1 cellular context compared by ENCODE assay signal in the genomic region with DNA sequence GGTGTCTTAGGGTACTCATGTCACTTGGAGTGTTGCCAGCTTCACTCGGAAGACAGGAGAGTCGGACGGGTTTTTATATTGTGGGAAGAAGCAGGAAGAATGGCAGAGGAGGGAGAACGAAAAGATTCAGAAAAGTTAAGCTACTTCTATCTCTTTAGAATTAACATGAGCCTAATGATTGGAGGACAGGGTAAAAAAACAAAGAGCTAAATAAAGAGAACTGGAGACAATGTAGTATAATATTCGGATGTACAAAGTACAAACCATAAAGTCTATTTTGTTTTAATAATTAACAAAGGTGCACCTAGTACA.
TF ChIP-seq lines count a peak whose summit lies in the region.

No MANE protein-coding gene starts in this region.

TF ChIP-seq in IMR-90, 13 proteins besides CTCF, POLR2A, EP300 and RAD21:
- no peak for TF ChIP-seq SMC3 (IDR thresholded peaks at IDR 0.05; ENCODE audit: low read depth, low read length)
- no peak for TF ChIP-seq MAZ (IDR thresholded peaks at IDR 0.05; ENCODE audit: borderline replicate concordance, low read depth, low read length)
- no peak for TF ChIP-seq MXI1 (IDR thresholded peaks at IDR 0.05; ENCODE audit: borderline replicate concordance, low read depth, low read length)
- no peak for TF ChIP-seq RFX5 (IDR thresholded peaks at IDR 0.05; ENCODE audit: low read depth, low read length)
- no peak for TF ChIP-seq USF2 (IDR thresholded peaks at IDR 0.05; ENCODE audit: low read depth, low read length)
- TF ChIP-seq FOS (IDR thresholded peaks at IDR 0.05; ENCODE audit: low read depth, low read length): no peak
- no peak for TF ChIP-seq MAFK (IDR thresholded peaks at IDR 0.05; ENCODE audit: low read depth, low read length)
- no peak for TF ChIP-seq ELK1 (IDR thresholded peaks at IDR 0.05; ENCODE audit: borderline replicate concordance, low read depth, low read length)
- TF ChIP-seq NFE2L2 (IDR thresholded peaks at IDR 0.05; ENCODE audit: low read depth, low read length): no peak
- no peak for TF ChIP-seq BHLHE40 (IDR thresholded peaks at IDR 0.05; ENCODE audit: low read depth, low read length)
- TF ChIP-seq CHD1 (IDR thresholded peaks at IDR 0.05; ENCODE audit: low read depth, low read length): no peak
